Comparison of ENCODE assay signal across 1 cellular context in genomic region chr1:95133687-95134086, GRCh38.
TF ChIP-seq lines count a peak whose summit lies in the region.

No MANE protein-coding gene starts in this region.

TF ChIP-seq in HepG2, 621 proteins besides CTCF, POLR2A, EP300 and RAD21 (continued from another document and continues in another):
- TF ChIP-seq ARID5B (CRISPR knock-in tag; IDR thresholded peaks at IDR 0.05) = peak; percentile 43; the same call in 1 of the 2 replicates
- 0 out of 2 replicates have a peak, but pooled peaks have one; percentile 50 for TF ChIP-seq MIXL1 (CRISPR knock-in tag; IDR thresholded peaks at IDR 0.05)
- no peak for TF ChIP-seq CENPX (CRISPR knock-in tag; IDR thresholded peaks at IDR 0.05)
- peak; percentile 90 for TF ChIP-seq HNF4A (CRISPR knock-in tag; IDR thresholded peaks at IDR 0.05)
- no peak for TF ChIP-seq AGO2 (optimal IDR thresholded peaks at IDR 0.05; ENCODE audit: low read depth, low read length)
- TF ChIP-seq NONO (IDR thresholded peaks at IDR 0.05) = no peak
- peak; percentile 44; the same call in 1 of the 2 replicates for TF ChIP-seq NONO (CRISPR knock-in tag; conservative IDR thresholded peaks at IDR 0.05)
- no peak for TF ChIP-seq ARNT2 (CRISPR knock-in tag; IDR thresholded peaks at IDR 0.05; ENCODE audit: low read depth)
- peak; percentile 96 for TF ChIP-seq TBX2 (CRISPR knock-in tag; IDR thresholded peaks at IDR 0.05; ENCODE audit: borderline replicate concordance)
- no peak for TF ChIP-seq ZNF562 (CRISPR knock-in tag; IDR thresholded peaks at IDR 0.05; ENCODE audit: borderline replicate concordance)
- TF ChIP-seq FOXJ3 (CRISPR knock-in tag; IDR thresholded peaks at IDR 0.05; ENCODE audit: borderline replicate concordance) = 0 out of 2 replicates have a peak, but pooled peaks have one; percentile 32
- 0 out of 2 replicates have a peak, but pooled peaks have one; percentile 71 for TF ChIP-seq ZNF512B (CRISPR knock-in tag; IDR thresholded peaks at IDR 0.05; ENCODE audit: borderline replicate concordance)
- peak; percentile 93 for TF ChIP-seq LCORL (IDR thresholded peaks at IDR 0.05)
- peak; percentile 47; the same call in 1 of the 2 replicates for TF ChIP-seq LCORL (CRISPR knock-in tag; IDR thresholded peaks at IDR 0.05)
- no peak for TF ChIP-seq NKX3-1 (CRISPR knock-in tag; IDR thresholded peaks at IDR 0.05)
- no peak for TF ChIP-seq MXI1 (IDR thresholded peaks at IDR 0.05; ENCODE audit: borderline replicate concordance, low read depth, low read length)
- TF ChIP-seq SOX5 (CRISPR knock-in tag; IDR thresholded peaks at IDR 0.05; ENCODE audit: borderline replicate concordance) = peak; percentile 48; the same call in 1 of the 2 replicates
- TF ChIP-seq IKZF5 (CRISPR knock-in tag; IDR thresholded peaks at IDR 0.05) = peak; percentile 19; the same call in 1 of the 2 replicates
- TF ChIP-seq ZSCAN9 (CRISPR knock-in tag; IDR thresholded peaks at IDR 0.05; ENCODE audit: borderline replicate concordance) = no peak
- TF ChIP-seq SALL1 (CRISPR knock-in tag; IDR thresholded peaks at IDR 0.05) = peak; percentile 35; the same call in 1 of the 2 replicates
- TF ChIP-seq ARID4A (CRISPR knock-in tag; IDR thresholded peaks at IDR 0.05; ENCODE audit: borderline replicate concordance) = no peak; the same call in 1 of the 2 replicates
- TF ChIP-seq ZXDC (CRISPR knock-in tag; IDR thresholded peaks at IDR 0.05) = no peak
- peak; percentile 90 for TF ChIP-seq PITX1 (CRISPR knock-in tag; IDR thresholded peaks at IDR 0.05)
- TF ChIP-seq KIAA2018 (CRISPR knock-in tag; IDR thresholded peaks at IDR 0.05; ENCODE audit: borderline replicate concordance) = no peak
- TF ChIP-seq JUN (CRISPR knock-in tag; IDR thresholded peaks at IDR 0.05) = 0 out of 2 replicates have a peak, but pooled peaks have one; percentile 21
- TF ChIP-seq CCDC6 (CRISPR knock-in tag; IDR thresholded peaks at IDR 0.05) = no peak
- peak; percentile 37; the same call in 1 of the 2 replicates for TF ChIP-seq TARDBP (CRISPR knock-in tag; IDR thresholded peaks at IDR 0.05)
- no peak for TF ChIP-seq RARA (CRISPR knock-in tag; IDR thresholded peaks at IDR 0.05)
- TF ChIP-seq ATRX (CRISPR knock-in tag; IDR thresholded peaks at IDR 0.05; ENCODE audit: borderline replicate concordance) = no peak
- TF ChIP-seq TBX3 (IDR thresholded peaks at IDR 0.05; ENCODE audit: borderline replicate concordance) = peak; percentile 91
- no peak for TF ChIP-seq SOX6 (IDR thresholded peaks at IDR 0.05)
- peak; percentile 78 for TF ChIP-seq SOX6 (CRISPR knock-in tag; IDR thresholded peaks at IDR 0.05)
- TF ChIP-seq NR2F2 (IDR thresholded peaks at IDR 0.05; ENCODE audit: borderline replicate concordance, low read depth) = peak; percentile 44; the same call in 1 of the 2 replicates
- TF ChIP-seq ZNF331 (CRISPR knock-in tag; IDR thresholded peaks at IDR 0.05) = 0 out of 2 replicates have a peak, but pooled peaks have one; percentile 36
- TF ChIP-seq ZNF644 (CRISPR knock-in tag; IDR thresholded peaks at IDR 0.05; ENCODE audit: low read depth) = 0 out of 2 replicates have a peak, but pooled peaks have one; percentile 10
- TF ChIP-seq POGZ (CRISPR knock-in tag; IDR thresholded peaks at IDR 0.05) = peak; percentile 78
- TF ChIP-seq ZMYM2 (CRISPR knock-in tag; IDR thresholded peaks at IDR 0.05) = peak; percentile 78; the same call in 1 of the 2 replicates
- TF ChIP-seq FOXK2 (IDR thresholded peaks at IDR 0.05) = peak; percentile 19; the same call in 1 of the 2 replicates
